In the genomic region with DNA sequence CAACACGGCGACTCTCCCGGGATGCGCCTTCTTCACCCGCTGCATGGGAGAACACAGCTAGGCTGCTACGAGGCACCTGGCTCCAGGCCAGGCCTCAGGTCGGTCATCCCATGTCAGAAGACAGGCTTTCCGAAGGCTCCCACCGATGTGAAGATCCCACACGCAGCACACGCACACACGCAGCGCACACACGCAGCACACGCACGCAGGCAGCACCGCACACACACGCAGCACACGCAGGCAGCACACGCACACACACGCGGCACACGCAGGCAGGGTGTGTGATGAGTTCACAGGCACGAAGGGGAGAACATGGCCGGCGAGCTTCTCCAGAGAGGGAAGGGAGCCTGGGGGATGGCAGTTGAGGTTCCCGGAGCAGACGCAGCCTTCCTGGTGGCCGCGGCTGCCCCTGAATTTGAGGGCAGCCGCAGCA, we compare ENCODE assay signal across 17 cellular contexts. TPM values are rescaled to one million over a fixed set of nuclear protein-coding genes. Genes with fewer than 3 reads are reported as not detected.
A peak's percentile ranks its signal among the peaks of the same experiment; 100 is the strongest.
DNase-seq lines count a peak whose midpoint lies in the region; ATAC-seq and TF ChIP-seq lines count a peak whose summit lies in the region.
"Had no signal": no experiment of that assay in that cellular context is flagged by ENCODE, and none has a peak within 500 bp of the region (broad histone marks: within the 10 kb centered on the region; RNA-seq: fewer than 3 reads in every experiment).

No MANE protein-coding gene starts in this region.

- H3K9me2 ChIP-seq in Karpas-422 (replicated peaks; ENCODE audit: insufficient read depth, low read length): no peaks in the 10 kb centered on the region

- peaks cover 0 to 13% (median 0%) of the 10 kb centered on the region in 4 donors for H3K36me3 ChIP-seq in sigmoid colon
- H3K36me3 ChIP-seq in Karpas-422 (ENCODE audit: insufficient read depth, low read length): no peaks in the 10 kb centered on the region
- H3K36me3 ChIP-seq: colonic mucosa, thyroid gland had no signal

- peaks cover 58% of the 10 kb centered on the region for H3K36me3 Mint-ChIP-seq in activated T-helper 17 cell treated with anti-CD3 and anti-CD28 coated beads, Interleukin-2, amount 50 U/mL, for 72 hours (ENCODE audit: low read depth)

- H3K4me1 Mint-ChIP-seq in activated T-helper 17 cell treated with anti-CD3 and anti-CD28 coated beads, Interleukin-2, amount 50 U/mL, for 72 hours: peaks cover 9% of the 10 kb centered on the region

- no peaks in the 10 kb centered on the region for H3K9me3 Mint-ChIP-seq in activated T-helper 17 cell treated with anti-CD3 and anti-CD28 coated beads, Interleukin-2, amount 50 U/mL, for 72 hours
- H3K9me3 Mint-ChIP-seq: activated T-cell treated with anti-CD3 and anti-CD28 coated beads, Interleukin-2, amount 50 U/mL, for 4 hours had no signal

- H3K9ac ChIP-seq in Karpas-422 (ENCODE audit: low read length): no peak overlapping the region

- H3K4me3 ChIP-seq in sigmoid colon (no peak overlapping the region), Karpas-422 (ENCODE audit: low read length) (no peak overlapping the region)
- H3K4me3 ChIP-seq: colonic mucosa, SJSA1, thyroid gland had no signal

- no peak overlapping the region for H3K4me2 ChIP-seq in Karpas-422 (ENCODE audit: low read depth, low read length, poor library complexity, severe bottlenecking)

- peaks cover 0 to 22% (median 14%) of the 10 kb centered on the region in 4 donors for H3K4me1 ChIP-seq in sigmoid colon
- no peaks in the 10 kb centered on the region for H3K4me1 ChIP-seq in Karpas-422 (ENCODE audit: low read length)

- no peak overlapping the region for H3K4me3 Mint-ChIP-seq in activated T-helper 17 cell treated with anti-CD3 and anti-CD28 coated beads, Interleukin-2, amount 50 U/mL, for 72 hours
- H3K4me3 Mint-ChIP-seq: activated CD4-positive, alpha-beta T cell treated with anti-CD3 and anti-CD28 coated beads, Interleukin-2, amount 10 ng/mL, durations not matched to agents 24 days and 14 days; activated T-cell treated with anti-CD3 and anti-CD28 coated beads, Interleukin-2, amount 50 U/mL, for 4 hours had no signal

- H3K27me3 ChIP-seq in sigmoid colon: no peaks in the 10 kb centered on the region
- H3K27me3 ChIP-seq in Karpas-422 (ENCODE audit: low read length): no peaks in the 10 kb centered on the region
- H3K27me3 ChIP-seq: colonic mucosa, SJSA1, thyroid gland had no signal

- no peak overlapping the region for H2AFZ ChIP-seq in Karpas-422 (ENCODE audit: low read length)

- no peak for TF ChIP-seq CTCF in sigmoid colon (IDR thresholded peaks at IDR 0.05)

- intact Hi-C loops in sigmoid colon (cut with DNase I): no loop called here

- TF ChIP-seq POLR2A in sigmoid colon (IDR thresholded peaks at IDR 0.05): no peak

- DNase-seq in activated effector memory CD4-positive, alpha-beta T cell treated with anti-CD3 and anti-CD28 coated beads, Interleukin-2, amount 50 U/mL, for 16 hours: peak; percentile 31
- no peak for DNase-seq in activated effector memory CD4-positive, alpha-beta T cell treated with Interleukin-2 at 50 U/mL for 16 hours
- DNase-seq in left lobe of liver (ENCODE audit: low spot score): peak; percentile 43
- peak; percentile 60 for DNase-seq in sigmoid colon
- no peak for DNase-seq in Karpas-422
- DNase-seq: activated CD4-positive, alpha-beta T cell treated with anti-CD3 and anti-CD28 coated beads, Interleukin-2, amount 10 ng/mL, durations not matched to agents 24 days and 14 days; activated T-cell treated with anti-CD3 and anti-CD28 coated beads, Interleukin-2, amount 50 U/mL, for 4 hours; colonic mucosa; GOT3; NCI-H187 treated with DMSO at 0.1 percent for 48 hours; NCI-H510A; T1000; thyroid gland had no signal

- H3K9me3 ChIP-seq in sigmoid colon (no peaks in the 10 kb centered on the region), Karpas-422 (ENCODE audit: low read length) (no peaks in the 10 kb centered on the region; the same call in 1 of the 2 replicates)
- H3K9me3 ChIP-seq: colonic mucosa, SJSA1, thyroid gland had no signal

- no peak for ATAC-seq in activated T-helper 17 cell treated with anti-CD3 and anti-CD28 coated beads, Interleukin-2, amount 50 U/mL, for 72 hours (replicated peaks)
- no peak for ATAC-seq in left lobe of liver
- ATAC-seq in GM18867 (IDR thresholded peaks at IDR 0.05; ENCODE audit: unreplicated experiment): no peak
- ATAC-seq in HG02938 (IDR thresholded peaks at IDR 0.05; ENCODE audit: unreplicated experiment): no peak
- ATAC-seq: activated T-cell treated with anti-CD3 and anti-CD28 coated beads, Interleukin-2, amount 50 U/mL, for 4 hours had no signal

- H3K79me2 ChIP-seq in Karpas-422 (ENCODE audit: low read length): no peaks in the 10 kb centered on the region

- no peaks in the 10 kb centered on the region for H4K20me1 ChIP-seq in Karpas-422 (ENCODE audit: insufficient read depth, low read depth, low read length)

- H3K27ac ChIP-seq in sigmoid colon (peak overlapping the region in 1 of 4 donors; percentile 22), Karpas-422 (ENCODE audit: low read length) (no peak overlapping the region)
- H3K27ac ChIP-seq: colonic mucosa, SJSA1, thyroid gland had no signal

- peak overlapping the region; percentile 80 for H3K27ac Mint-ChIP-seq in activated T-helper 17 cell treated with anti-CD3 and anti-CD28 coated beads, Interleukin-2, amount 50 U/mL, for 72 hours
- H3K27ac Mint-ChIP-seq: activated CD4-positive, alpha-beta T cell treated with anti-CD3 and anti-CD28 coated beads, Interleukin-2, amount 10 ng/mL, durations not matched to agents 24 days and 14 days had no signal

- TF ChIP-seq EP300 in sigmoid colon (IDR thresholded peaks at IDR 0.05): no peak

- H3K27me3 Mint-ChIP-seq in activated T-helper 17 cell treated with anti-CD3 and anti-CD28 coated beads, Interleukin-2, amount 50 U/mL, for 72 hours: no peaks in the 10 kb centered on the region
- H3K27me3 Mint-ChIP-seq: activated CD4-positive, alpha-beta T cell treated with anti-CD3 and anti-CD28 coated beads, Interleukin-2, amount 10 ng/mL, durations not matched to agents 24 days and 14 days had no signal

- WGBS in sigmoid colon, 2 donors: 97% methylated on average over 31 of the region's 31 CpGs

RNA-seq across cellular contexts. Expression of gene RASA3, which starts 56.1 kb away (rescaled TPM):
- 10 to 100 TPM; 18.4 to 62.5 TPM for total RNA-seq in activated T-helper 17 cell treated with anti-CD3 and anti-CD28 coated beads, Interleukin-2, amount 50 U/mL, for 72 hours
- 4.5 TPM for total RNA-seq in left lobe of liver
- 10 to 100 TPM; 15.0 to 22.4 (median 17.8) TPM for total RNA-seq in sigmoid colon
- 10 to 100 TPM in 1 of 3 donors, 1 to 10 TPM in 2; 4.2 to 16.9 (median 5.4) TPM for polyA plus RNA-seq in sigmoid colon
- total RNA-seq in Karpas-422 (2014; rRNA removed; shearing (Covaris generic); ENCODE audit: low replicate concordance): 0.56 and 2.4 TPM in 2 replicates

Comparison
In these comparisons a context has a peak if more than half of its experiments do, and no peak if none do; other contexts are left out.
1. DNase-seq: peak in activated effector memory CD4-positive, alpha-beta T cell treated with anti-CD3 and anti-CD28 coated beads, Interleukin-2, amount 50 U/mL, for 16 hours (single experiment), left lobe of liver (single experiment) and sigmoid colon (single experiment); none in activated effector memory CD4-positive, alpha-beta T cell treated with Interleukin-2 at 50 U/mL for 16 hours (single experiment) and Karpas-422 (single experiment).